Comparison of ENCODE assay signal across 8 cellular contexts in the genomic region with DNA sequence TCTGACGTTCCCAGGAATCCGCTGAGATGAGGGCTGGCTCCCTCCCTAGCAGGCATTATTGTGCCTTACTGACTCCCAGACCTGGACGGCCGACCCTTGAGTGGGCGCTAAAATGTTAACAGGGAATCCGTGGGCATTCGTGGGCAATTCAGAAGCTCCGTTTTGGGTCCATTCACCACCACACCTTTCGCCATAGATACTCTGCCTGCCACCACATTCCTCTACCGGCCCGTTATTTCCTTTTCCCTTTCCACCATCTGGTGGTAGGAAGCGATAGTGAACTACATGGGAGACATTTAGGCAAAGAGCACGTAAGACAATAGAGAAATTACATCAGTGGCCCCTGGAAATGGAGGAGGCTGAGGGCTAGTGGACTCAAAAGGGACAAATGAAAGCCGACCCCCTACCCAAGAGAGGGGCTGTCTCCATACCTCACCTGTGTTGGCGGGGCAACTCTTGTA. TPM values are rescaled to one million over a fixed set of nuclear protein-coding genes. Genes with fewer than 3 reads are reported as not detected.
A peak's percentile ranks its signal among the peaks of the same experiment; 100 is the strongest.
DNase-seq lines count a peak whose midpoint lies in the region; ATAC-seq, FAIRE-seq and TF ChIP-seq lines count a peak whose summit lies in the region.

No MANE protein-coding gene starts in this region.

- H3K4me1 Mint-ChIP-seq in CD8-positive, alpha-beta T cell (ENCODE audit: low read depth): peaks cover 39% of the 10 kb centered on the region
- peaks cover 44% of the 10 kb centered on the region for H3K4me1 Mint-ChIP-seq in activated naive CD4-positive, alpha-beta T cell treated with anti-CD3 and anti-CD28 coated beads, Interleukin-2, amount 50 U/mL, for 24 hours
- H3K4me1 Mint-ChIP-seq in neural crest cell: peaks cover 9% of the 10 kb centered on the region

- peak overlapping the region; percentile 84 for H3K27ac Mint-ChIP-seq in CD8-positive, alpha-beta T cell
- H3K27ac Mint-ChIP-seq in activated naive CD4-positive, alpha-beta T cell treated with anti-CD3 and anti-CD28 coated beads, Interleukin-2, amount 50 U/mL, for 24 hours: peak overlapping the region; percentile 92
- H3K27ac Mint-ChIP-seq in neural crest cell (ENCODE audit: unreplicated experiment): no peak overlapping the region

- H3K4me3 ChIP-seq in CD8-positive, alpha-beta T cell (ENCODE audit: low read depth, low read length): peak overlapping the region; percentile 37
- H3K4me3 ChIP-seq in HAP-1: peak overlapping the region; percentile 48

- peak in 5 of 7 experiments; percentile 19 to 62 (median 25) for DNase-seq in CD8-positive, alpha-beta T cell
- DNase-seq in HAP-1 (ENCODE audit: low spot score in 2 of 2) (peak; percentile 72 to 82), NCI-H82 treated with DMSO at 0.1 percent for 48 hours (lab: John Stamatoyannopoulos, UW; ENCODE audit: unreplicated experiment) (peak; percentile 43), frontal cortex (ENCODE audit: low spot score in 2 of 2) (peak; percentile 58 to 67), neural crest cell (ENCODE audit: low read depth, low spot score) (no peak)

- H3K4me1 ChIP-seq in CD8-positive, alpha-beta T cell (ENCODE audit: insufficient read depth, low read length): peaks cover 30% of the 10 kb centered on the region
- H3K4me1 ChIP-seq in HAP-1: peaks cover 12% of the 10 kb centered on the region

- H3K36me3 Mint-ChIP-seq in CD8-positive, alpha-beta T cell: no peaks in the 10 kb centered on the region
- no peaks in the 10 kb centered on the region for H3K36me3 Mint-ChIP-seq in activated naive CD4-positive, alpha-beta T cell treated with anti-CD3 and anti-CD28 coated beads, Interleukin-2, amount 50 U/mL, for 24 hours
- no peaks in the 10 kb centered on the region for H3K36me3 Mint-ChIP-seq in neural crest cell (ENCODE audit: low read depth)

- CTCF ChIA-PET in CD8-positive, alpha-beta T cell (lab: Charles Lee): interaction anchor here (0.7 to 1.4 kb wide), 9 partner anchors 118 to 301 kb away, joined by 3 to 10 read pairs (median 4); no protein-coding TSS in a partner anchor

- peak; percentile 42 for ATAC-seq in CD8-positive, alpha-beta T cell
- ATAC-seq in GM18909 (IDR thresholded peaks at IDR 0.05; ENCODE audit: poor library complexity, unreplicated experiment): no peak
- ATAC-seq in GM21737 (IDR thresholded peaks at IDR 0.05; ENCODE audit: unreplicated experiment): no peak

- H3K9me3 ChIP-seq in CD8-positive, alpha-beta T cell (ENCODE audit: low read length): no peaks in the 10 kb centered on the region
- no peaks in the 10 kb centered on the region for H3K9me3 ChIP-seq in HAP-1

- H3K27me3 Mint-ChIP-seq in CD8-positive, alpha-beta T cell (ENCODE audit: low read depth): no peaks in the 10 kb centered on the region
- H3K27me3 Mint-ChIP-seq in activated naive CD4-positive, alpha-beta T cell treated with anti-CD3 and anti-CD28 coated beads, Interleukin-2, amount 50 U/mL, for 24 hours: no peaks in the 10 kb centered on the region
- H3K27me3 Mint-ChIP-seq in neural crest cell (ENCODE audit: low read depth): peaks cover 5% of the 10 kb centered on the region

- TF ChIP-seq CTCF in CD8-positive, alpha-beta T cell (IDR thresholded peaks at IDR 0.05): no peak
- peak; percentile 59 for TF ChIP-seq CTCF in neural crest cell (conservative IDR thresholded peaks at IDR 0.05)

- H3K27me3 ChIP-seq in CD8-positive, alpha-beta T cell (ENCODE audit: insufficient read depth, low read length): no peaks in the 10 kb centered on the region
- H3K27me3 ChIP-seq in HAP-1 (ENCODE audit: low read depth): no peaks in the 10 kb centered on the region

- peak overlapping the region; percentile 81 for H3K4me3 Mint-ChIP-seq in CD8-positive, alpha-beta T cell
- H3K4me3 Mint-ChIP-seq in activated naive CD4-positive, alpha-beta T cell treated with anti-CD3 and anti-CD28 coated beads, Interleukin-2, amount 50 U/mL, for 24 hours: peak overlapping the region; percentile 72
- peak overlapping the region; percentile 88 for H3K4me3 Mint-ChIP-seq in neural crest cell

- intact Hi-C loops in CD8-positive, alpha-beta T cell (cut with DNase I, micrococcal nuclease): loop anchor here (1.0 to 5.0 kb wide), 9 partner anchors 96 to 516 kb away; no protein-coding TSS in a partner anchor

- H3K9me3 Mint-ChIP-seq in CD8-positive, alpha-beta T cell: no peaks in the 10 kb centered on the region
- no peaks in the 10 kb centered on the region for H3K9me3 Mint-ChIP-seq in activated naive CD4-positive, alpha-beta T cell treated with anti-CD3 and anti-CD28 coated beads, Interleukin-2, amount 50 U/mL, for 24 hours
- H3K9me3 Mint-ChIP-seq in neural crest cell: peaks cover under 1% of the 10 kb centered on the region

- POLR2A ChIA-PET in CD8-positive, alpha-beta T cell (lab: Charles Lee): no interaction called here

- FAIRE-seq in frontal cortex (lab: Jason Lieb, UNC): no peak

- in situ Hi-C loops in HAP-1 (cut with MboI; ENCODE audit: low sequenced_read_pairs): loop anchor here (10.0 kb wide), 1 partner anchor 344 kb away; no protein-coding TSS in a partner anchor

- no peaks in the 10 kb centered on the region for H3K36me3 ChIP-seq in CD8-positive, alpha-beta T cell (ENCODE audit: insufficient read depth, low read length)
- no peaks in the 10 kb centered on the region for H3K36me3 ChIP-seq in HAP-1 (replicated peaks)

- peak overlapping the region; percentile 45 for H3K27ac ChIP-seq in CD8-positive, alpha-beta T cell (ENCODE audit: low read depth, low read length)

RNA-seq across cellular contexts. Expression of a gene that starts 1.0 kb away (rescaled TPM):
- total RNA-seq in CD8-positive, alpha-beta T cell: 10 to 100 TPM; 53.5 to 60.6 TPM
- total RNA-seq in frontal cortex: 13.5 TPM
- total RNA-seq in neural crest cell: 17.8 and 20.6 TPM in 2 replicates
